In genomic region chr5:1800470-1801060, GRCh38 we compare ENCODE assay signal across 8 cellular contexts. TPM values are rescaled to one million over a fixed set of nuclear protein-coding genes. Genes with fewer than 3 reads are reported as not detected.
DNase-seq lines count a peak whose midpoint lies in the region; ATAC-seq and TF ChIP-seq lines count a peak whose summit lies in the region.

No MANE protein-coding gene starts in this region.

- no peaks in the 10 kb centered on the region for H3K27me3 ChIP-seq in HUES64 (ENCODE audit: insufficient read depth, low read length)

- CTCF ChIA-PET in activated CD8-positive, alpha-beta memory T cell treated with anti-CD3 and anti-CD28 coated beads, Interleukin-2, amount 10 ng/mL, durations not matched to agents 7 days and 5 days (lab: Charles Lee), result interaction anchor here (1.1 to 1.8 kb wide), 3 partner anchors 8 to 37 kb away, joined by 3 to 5 read pairs (median 4); no protein-coding TSS in a partner anchor

- H3K36me3 Mint-ChIP-seq in activated CD8-positive, alpha-beta memory T cell treated with anti-CD3 and anti-CD28 coated beads, Interleukin-2, amount 10 ng/mL, durations not matched to agents 7 days and 5 days, result peaks cover 43% of the 10 kb centered on the region

- H3K27ac ChIP-seq in HUES64 (ENCODE audit: low read depth, low read length), result peak overlapping the region; percentile 79

- peak overlapping the region; percentile 92 for H3K4me3 ChIP-seq in HUES64 (ENCODE audit: low read length)
- H3K4me3 ChIP-seq in mucosa of descending colon, result peak overlapping the region; percentile 89

- peak; percentile 60 for DNase-seq in activated CD8-positive, alpha-beta memory T cell treated with anti-CD3 and anti-CD28 coated beads, Interleukin-2, amount 10 ng/mL, durations not matched to agents 7 days and 5 days
- no peak for DNase-seq in activated CD8-positive, alpha-beta memory T cell treated with anti-CD3 and anti-CD28 coated beads, Interleukin-2, amount 50 U/mL, for 48 hours
- DNase-seq in T follicular helper cell (ENCODE audit: low read depth), result peak; percentile 40
- peak; percentile 22 for DNase-seq in effector CD8-positive, alpha-beta T cell (lab: John Stamatoyannopoulos, UW)
- peak in 2 of 3 donors; percentile 35 to 50 for DNase-seq in mucosa of descending colon
- DNase-seq in AG08396 (ENCODE audit: low spot score), result no peak

- H3K9me3 ChIP-seq in HUES64 (ENCODE audit: insufficient read depth, low read depth, low read length) (no peaks in the 10 kb centered on the region), mucosa of descending colon (no peaks in the 10 kb centered on the region)

- TF ChIP-seq CTCF in mucosa of descending colon (IDR thresholded peaks at IDR 0.05), result no peak

- H3K4me1 Mint-ChIP-seq in activated CD8-positive, alpha-beta memory T cell treated with anti-CD3 and anti-CD28 coated beads, Interleukin-2, amount 10 ng/mL, durations not matched to agents 7 days and 5 days, result peaks cover 49% of the 10 kb centered on the region

- peak overlapping the region; percentile 98 for H3K9ac ChIP-seq in HUES64 (ENCODE audit: low read depth, low read length)

- peak overlapping the region; percentile 93 for H3K4me3 Mint-ChIP-seq in activated CD8-positive, alpha-beta memory T cell treated with anti-CD3 and anti-CD28 coated beads, Interleukin-2, amount 10 ng/mL, durations not matched to agents 7 days and 5 days

- H3K9me3 Mint-ChIP-seq in activated CD8-positive, alpha-beta memory T cell treated with anti-CD3 and anti-CD28 coated beads, Interleukin-2, amount 10 ng/mL, durations not matched to agents 7 days and 5 days (ENCODE audit: low read depth), result no peaks in the 10 kb centered on the region

- H3K36me3 ChIP-seq in HUES64 (ENCODE audit: insufficient read depth, low read length) (peaks cover 60% of the 10 kb centered on the region), mucosa of descending colon (ENCODE audit: low read depth) (no peaks in the 10 kb centered on the region)

- H3K27me3 Mint-ChIP-seq in activated CD8-positive, alpha-beta memory T cell treated with anti-CD3 and anti-CD28 coated beads, Interleukin-2, amount 10 ng/mL, durations not matched to agents 7 days and 5 days, result no peaks in the 10 kb centered on the region

- 1% methylated on average over 20 of the region's 20 CpGs for WGBS in HUES64

- ATAC-seq in activated CD8-positive, alpha-beta memory T cell treated with anti-CD3 and anti-CD28 coated beads, Interleukin-2, amount 10 ng/mL, durations not matched to agents 7 days and 5 days, result peak; percentile 4
- no peak for ATAC-seq in mucosa of descending colon
- ATAC-seq in GM18867 (IDR thresholded peaks at IDR 0.05; ENCODE audit: unreplicated experiment), result no peak

- peaks cover 7% of the 10 kb centered on the region for H3K4me1 ChIP-seq in HUES64 (ENCODE audit: insufficient read depth, low read length)
- H3K4me1 ChIP-seq in mucosa of descending colon (ENCODE audit: low read depth), result peaks cover 6% of the 10 kb centered on the region

- intact Hi-C loops in mucosa of descending colon (cut with DNase I, micrococcal nuclease), result no loop called here

- peak overlapping the region; percentile 94 for H3K27ac Mint-ChIP-seq in activated CD8-positive, alpha-beta memory T cell treated with anti-CD3 and anti-CD28 coated beads, Interleukin-2, amount 10 ng/mL, durations not matched to agents 7 days and 5 days

RNA-seq across cellular contexts. Expression of gene NDUFS6, which starts 0.6 kb away (rescaled TPM):
- 10 to 100 TPM; 35.2 to 37.5 TPM for total RNA-seq in activated CD8-positive, alpha-beta memory T cell treated with anti-CD3 and anti-CD28 coated beads, Interleukin-2, amount 10 ng/mL, durations not matched to agents 7 days and 5 days
- polyA plus RNA-seq in HUES64 (2013, experiment 1 of 2), result 96.8 TPM
- polyA plus RNA-seq in HUES64 (2013, experiment 2 of 2), result 99.0 TPM
- 10 to 100 TPM; 38.7 to 43.5 (median 39.3) TPM for total RNA-seq in mucosa of descending colon

RNA-seq across cellular contexts. Expression of gene MRPL36, which starts 0.9 kb away (rescaled TPM):
- total RNA-seq in activated CD8-positive, alpha-beta memory T cell treated with anti-CD3 and anti-CD28 coated beads, Interleukin-2, amount 10 ng/mL, durations not matched to agents 7 days and 5 days, result 10 to 100 TPM; 62.0 to 84.7 TPM
- 90.9 TPM for polyA plus RNA-seq in HUES64 (2013, experiment 1 of 2)
- 85.1 TPM for polyA plus RNA-seq in HUES64 (2013, experiment 2 of 2)
- 10 to 100 TPM; 26.3 to 41.4 (median 28.6) TPM for total RNA-seq in mucosa of descending colon

Comparison
In these comparisons a context has a peak if more than half of its experiments do, and no peak if none do; other contexts are left out.
1. DNase-seq: peak in activated CD8-positive, alpha-beta memory T cell treated with anti-CD3 and anti-CD28 coated beads, Interleukin-2, amount 10 ng/mL, durations not matched to agents 7 days and 5 days (single experiment), T follicular helper cell (single experiment), effector CD8-positive, alpha-beta T cell (single experiment) and mucosa of descending colon (2 of 3); none in activated CD8-positive, alpha-beta memory T cell treated with anti-CD3 and anti-CD28 coated beads, Interleukin-2, amount 50 U/mL, for 48 hours (single experiment) and AG08396 (single experiment).